Comparison of ENCODE assay signal across 16 cellular contexts in the genomic region with DNA sequence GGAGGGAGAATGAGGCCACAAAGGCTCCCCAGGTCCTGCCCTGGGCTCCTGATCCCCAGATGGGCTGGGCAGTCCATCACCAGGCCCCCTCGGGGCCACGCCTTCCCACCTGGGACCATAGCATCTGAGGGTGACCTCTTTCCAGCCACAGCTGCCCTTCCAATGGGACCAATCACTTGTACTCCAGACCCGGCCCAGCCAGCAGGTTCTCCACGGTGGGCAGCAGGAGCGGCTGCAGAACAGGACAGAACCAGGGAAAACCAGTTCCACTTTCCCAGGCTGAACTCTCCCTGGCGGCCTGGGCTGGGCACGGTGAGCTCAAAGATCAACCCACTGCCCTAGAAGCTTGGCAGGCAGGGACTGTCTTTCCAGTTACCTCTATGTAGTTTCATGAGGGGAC.
DNase-seq lines count a peak whose midpoint lies in the region; ATAC-seq and TF ChIP-seq lines count a peak whose summit lies in the region.
"Had no signal": no experiment of that assay in that cellular context is flagged by ENCODE, and none has a peak within 500 bp of the region (broad histone marks: within the 10 kb centered on the region; RNA-seq: fewer than 3 reads in every experiment).

No MANE protein-coding gene starts in this region.

- H3K27ac ChIP-seq in right cardiac atrium (ENCODE audit: low read length) (no peak overlapping the region), right atrium auricular region (no peak overlapping the region), endodermal cell (ENCODE audit: low read depth, low read length) (no peak overlapping the region), aorta (ENCODE audit: low read depth in 1 of 2, low read length in 2 of 2) (no peak overlapping the region)

- WGBS in right cardiac atrium = 96% methylated on average over 7 of the region's 7 CpGs
- 97 to 100% methylated on average over 3 to 7 of the region's 7 CpGs for WGBS in endodermal cell (ENCODE audit: insufficient coverage in 1 of 2, insufficient read length in 1 of 2), 2 experiments
- 91 to 97% methylated on average over 7 of the region's 7 CpGs for WGBS in aorta, 2 donors

- H3K36me3 ChIP-seq in right atrium auricular region = peaks cover 4% of the 10 kb centered on the region
- peaks cover 16% of the 10 kb centered on the region for H3K36me3 ChIP-seq in endodermal cell (ENCODE audit: control insufficient read depth, insufficient read depth, low read length)
- H3K36me3 ChIP-seq in mucosa of descending colon (ENCODE audit: low read depth) = no peaks in the 10 kb centered on the region
- H3K36me3 ChIP-seq in aorta (ENCODE audit: control insufficient read depth in 1 of 2, insufficient read depth in 2 of 2, low read length in 1 of 2) = no peaks in the 10 kb centered on the region

- DNase-seq in right cardiac atrium = peak in 2 of 3 donors; percentile 26 to 32
- DNase-seq in right atrium auricular region (ENCODE audit: low spot score) = no peak
- no peak for DNase-seq in endodermal cell
- DNase-seq in mucosa of descending colon = peak; percentile 11 to 28 (median 20)
- DNase-seq in aorta = peak; percentile 33 to 75
- DNase-seq: EL, HCEC 1CT, KG1, NCI-H1436 treated with DMSO at 0.1 percent for 48 hours, NCI-H2029 treated with DMSO at 0.1 percent for 48 hours, NCI-H2171 treated with DMSO at 0.1 percent for 48 hours, NCI-H446 treated with DMSO at 0.1 percent for 48 hours, NCI-H748 treated with DMSO at 0.1 percent for 48 hours had no signal

- no peak for TF ChIP-seq CTCF in right atrium auricular region (IDR thresholded peaks at IDR 0.05)
- TF ChIP-seq CTCF in endodermal cell (conservative IDR thresholded peaks at IDR 0.05) = no peak
- no peak for TF ChIP-seq CTCF in mucosa of descending colon (IDR thresholded peaks at IDR 0.05)

- H3K9me3 Mint-ChIP-seq in endodermal cell = peaks cover 22% of the 10 kb centered on the region

- H3K9me3 ChIP-seq in right cardiac atrium (ENCODE audit: control insufficient read depth, low read length) (no peaks in the 10 kb centered on the region), right atrium auricular region (no peaks in the 10 kb centered on the region), endodermal cell (ENCODE audit: control insufficient read depth, low read length) (peaks cover 9% of the 10 kb centered on the region), mucosa of descending colon (no peaks in the 10 kb centered on the region), aorta (ENCODE audit: control insufficient read depth, low read length) (no peaks in the 10 kb centered on the region)

- no peaks in the 10 kb centered on the region for H3K4me1 ChIP-seq in right cardiac atrium (ENCODE audit: control insufficient read depth, insufficient read depth, low read length)
- H3K4me1 ChIP-seq in right atrium auricular region = no peaks in the 10 kb centered on the region
- no peaks in the 10 kb centered on the region for H3K4me1 ChIP-seq in endodermal cell (ENCODE audit: control insufficient read depth, insufficient read depth, low read length)
- no peaks in the 10 kb centered on the region for H3K4me1 ChIP-seq in mucosa of descending colon (ENCODE audit: low read depth)
- no peaks in the 10 kb centered on the region for H3K4me1 ChIP-seq in aorta (ENCODE audit: control insufficient read depth in 1 of 2, insufficient read depth in 2 of 2, low read length in 2 of 2)

- no peak overlapping the region for H3K4me3 Mint-ChIP-seq in endodermal cell

- H3K4me1 Mint-ChIP-seq in endodermal cell = no peaks in the 10 kb centered on the region

- H3K27ac Mint-ChIP-seq in endodermal cell = peak overlapping the region; percentile 21

- no peak overlapping the region for H3K9ac ChIP-seq in endodermal cell (ENCODE audit: extremely low read depth, low read length, poor library complexity, severe bottlenecking)

- H3K27me3 ChIP-seq in right cardiac atrium (ENCODE audit: control insufficient read depth, insufficient read depth) = no peaks in the 10 kb centered on the region
- H3K27me3 ChIP-seq in right atrium auricular region = no peaks in the 10 kb centered on the region
- no peaks in the 10 kb centered on the region for H3K27me3 ChIP-seq in endodermal cell (ENCODE audit: control insufficient read depth, insufficient read depth, low read length, poor library complexity, severe bottlenecking)
- H3K27me3 ChIP-seq in aorta (ENCODE audit: control insufficient read depth in 1 of 2, insufficient read depth in 2 of 2, low read length in 1 of 2) = no peaks in the 10 kb centered on the region

- intact Hi-C loops in right cardiac atrium (cut with DNase I) (no loop called here), mucosa of descending colon (cut with DNase I, micrococcal nuclease) (no loop called here), aorta (cut with DNase I) (no loop called here)

- ATAC-seq in right cardiac atrium = peak in 1 of 2 donors; percentile 8
- peak; percentile 41 for ATAC-seq in mucosa of descending colon
- no peak for ATAC-seq in aorta (ENCODE audit: low FRiP score)
- no peak for ATAC-seq in GM18858 (IDR thresholded peaks at IDR 0.05; ENCODE audit: unreplicated experiment)
- no peak for ATAC-seq in GM18502 (IDR thresholded peaks at IDR 0.05; ENCODE audit: poor library complexity, unreplicated experiment)
- no peak for ATAC-seq in HG02870 (IDR thresholded peaks at IDR 0.05; ENCODE audit: unreplicated experiment)

- peaks cover 54% of the 10 kb centered on the region for H3K36me3 Mint-ChIP-seq in endodermal cell (ENCODE audit: low read depth)

- no peaks in the 10 kb centered on the region for H3K27me3 Mint-ChIP-seq in endodermal cell (ENCODE audit: insufficient read depth)

- no peak overlapping the region for H3K4me3 ChIP-seq in right cardiac atrium (ENCODE audit: low read length)
- no peak overlapping the region for H3K4me3 ChIP-seq in right atrium auricular region
- no peak overlapping the region for H3K4me3 ChIP-seq in endodermal cell (ENCODE audit: low read length)
- H3K4me3 ChIP-seq in mucosa of descending colon = no peak overlapping the region
- no peak overlapping the region for H3K4me3 ChIP-seq in aorta (ENCODE audit: low read length in 2 of 2)

Comparison
In these comparisons a context has a peak if more than half of its experiments do, and no peak if none do; other contexts are left out.
1. DNase-seq: peak in right cardiac atrium (2 of 3), mucosa of descending colon (3 of 3) and aorta (2 of 2); none in right atrium auricular region (single experiment) and endodermal cell (single experiment).